Comparison of ENCODE assay signal across 32 cellular contexts in genomic region chr11:47615249-47615648, GRCh38. TPM values are rescaled to one million over a fixed set of nuclear protein-coding genes. Genes with fewer than 3 reads are reported as not detected.
"Had no signal": no experiment of that assay in that cellular context is flagged by ENCODE, and none has a peak within 500 bp of the region (broad histone marks: within the 10 kb centered on the region; RNA-seq: fewer than 3 reads in every experiment).

No MANE protein-coding gene starts in this region.

- H3K9me3 Mint-ChIP-seq: activated naive CD4-positive, alpha-beta T cell treated with anti-CD3 and anti-CD28 coated beads, Interleukin-2, amount 50 U/mL, for 24 hours; IgD-negative memory B cell; T-helper 1 cell treated with Interleukin-12 subunit alpha and Interleukin-12 subunit beta and Interleukin-4 antibody, amounts not matched to agents 30 μg/mL and 1 μg/mL, for 36 hours; T-helper 2 cell treated with Interferon-gamma antibody and Interleukin-4, amounts not matched to agents 5 μg/mL and 100 μg/mL, for 36 hours had no signal

- ATAC-seq: activated CD8-positive, alpha-beta T cell treated with anti-CD3 and anti-CD28 coated beads, Interleukin-2, amount 10 ng/mL, durations not matched to agents 7 days and 5 days; Panc1 had no signal

- H3K27ac ChIP-seq: cardiac muscle cell, SJSA1 had no signal

- H3K4me1 Mint-ChIP-seq: activated naive CD4-positive, alpha-beta T cell treated with anti-CD3 and anti-CD28 coated beads, Interleukin-2, amount 50 U/mL, for 24 hours had no signal

- H3K4me3 Mint-ChIP-seq: activated CD8-positive, alpha-beta T cell treated with anti-CD3 and anti-CD28 coated beads, Interleukin-2, amount 10 ng/mL, durations not matched to agents 7 days and 5 days; activated naive CD4-positive, alpha-beta T cell treated with anti-CD3 and anti-CD28 coated beads, Interleukin-2, amount 50 U/mL, for 24 hours; IgD-negative memory B cell; T-helper 1 cell treated with Interleukin-12 subunit alpha and Interleukin-12 subunit beta and Interleukin-4 antibody, amounts not matched to agents 30 μg/mL and 1 μg/mL, for 36 hours; T-helper 2 cell treated with Interferon-gamma antibody and Interleukin-4, amounts not matched to agents 5 μg/mL and 100 μg/mL, for 36 hours had no signal

- DNase-seq: activated CD4-positive, alpha-beta T cell treated with anti-CD3 and anti-CD28 coated beads for 1 hour; activated CD4-positive, alpha-beta T cell treated with anti-CD3 and anti-CD28 coated beads for 48 hours; activated CD4-positive, alpha-beta T cell treated with anti-CD3 and anti-CD28 coated beads, Interleukin-2, amount 50 U/mL, for 48 hours; activated CD8-positive, alpha-beta memory T cell treated with anti-CD3 and anti-CD28 coated beads, Interleukin-2, amount 50 U/mL, for 48 hours; activated CD8-positive, alpha-beta T cell treated with anti-CD3 and anti-CD28 coated beads, Interleukin-2, amount 10 ng/mL, durations not matched to agents 7 days and 5 days; activated effector memory CD4-positive, alpha-beta T cell treated with anti-CD3 and anti-CD28 coated beads, Interleukin-2, amount 50 U/mL, for 16 hours; activated naive CD4-positive, alpha-beta T cell treated with Interleukin-2 at 50 U/mL for 16 hours; amniotic stem cell; aorta; Kasumi-1; KG1; MG63; NCI-H1048; NCI-H1105 treated with DMSO at 0.1 percent for 48 hours; NCI-H1436; NCI-H1694; NCI-H1930; NCI-H2081 treated with DMSO at 0.1 percent for 48 hours; NCI-H226; NCI-H446 treated with DMSO at 0.1 percent for 48 hours; NCI-H524; NCI-H69; SHP77; SK-N-SH had no signal

- H3K27ac Mint-ChIP-seq: activated CD8-positive, alpha-beta T cell treated with anti-CD3 and anti-CD28 coated beads, Interleukin-2, amount 10 ng/mL, durations not matched to agents 7 days and 5 days; activated naive CD4-positive, alpha-beta T cell treated with anti-CD3 and anti-CD28 coated beads, Interleukin-2, amount 50 U/mL, for 24 hours; IgD-negative memory B cell; T-helper 1 cell treated with Interleukin-12 subunit alpha and Interleukin-12 subunit beta and Interleukin-4 antibody, amounts not matched to agents 30 μg/mL and 1 μg/mL, for 36 hours; T-helper 2 cell treated with Interferon-gamma antibody and Interleukin-4, amounts not matched to agents 5 μg/mL and 100 μg/mL, for 36 hours had no signal

- H3K27me3 Mint-ChIP-seq: activated naive CD4-positive, alpha-beta T cell treated with anti-CD3 and anti-CD28 coated beads, Interleukin-2, amount 50 U/mL, for 24 hours; IgD-negative memory B cell had no signal

RNA-seq across cellular contexts. Expression of gene C1QTNF4, which starts 21.0 kb away (rescaled TPM):
- total RNA-seq: activated CD8-positive, alpha-beta T cell treated with anti-CD3 and anti-CD28 coated beads, Interleukin-2, amount 10 ng/mL, durations not matched to agents 7 days and 5 days; RPMI7951 had no signal

RNA-seq across cellular contexts. Expression of gene FAM180B, which starts 28.8 kb away (rescaled TPM):
- total RNA-seq: activated CD8-positive, alpha-beta T cell treated with anti-CD3 and anti-CD28 coated beads, Interleukin-2, amount 10 ng/mL, durations not matched to agents 7 days and 5 days; cardiac muscle cell; RPMI7951; SJSA1 had no signal
